8 cellular contexts compared by ENCODE assay signal in the genomic region with DNA sequence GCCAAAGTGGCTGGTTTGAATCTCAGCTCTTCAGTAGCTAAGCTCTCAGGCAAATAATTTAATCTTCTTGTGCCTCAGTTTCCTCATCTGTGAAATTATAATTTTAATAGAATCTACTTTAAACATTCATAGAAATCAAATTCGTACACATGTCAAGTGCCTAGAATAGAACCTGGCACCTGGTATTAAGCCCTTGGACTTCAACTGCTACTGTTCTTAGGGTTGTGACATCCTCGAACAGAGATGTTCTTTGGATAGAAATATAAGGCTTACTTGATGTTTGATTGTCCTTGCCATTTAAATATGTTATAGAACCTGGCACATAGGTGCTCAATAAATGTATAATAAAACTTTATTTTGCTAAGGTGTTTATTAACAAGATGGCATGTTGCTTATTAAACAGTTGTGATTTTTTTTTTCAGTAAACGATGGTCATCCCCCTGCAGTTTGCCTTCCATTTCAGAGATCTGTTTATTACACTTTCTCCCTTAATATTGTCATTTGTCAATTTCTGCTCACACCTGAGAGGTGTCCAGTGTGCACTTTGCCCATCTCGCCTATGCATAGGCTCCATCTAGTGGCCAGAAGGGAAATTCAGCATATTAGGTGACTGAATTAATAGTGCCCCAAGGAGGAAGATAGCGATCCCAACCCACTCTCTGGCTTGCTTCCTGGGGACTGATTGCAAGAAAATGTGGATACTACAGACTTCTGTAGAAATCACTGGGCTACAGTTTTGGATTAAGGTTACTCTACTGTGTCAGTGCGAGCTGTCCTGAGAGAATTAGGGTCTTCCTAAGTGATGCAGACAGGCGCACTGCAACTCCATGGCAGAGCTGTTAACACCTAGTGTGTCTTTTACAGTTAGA. TPM values are rescaled to one million over a fixed set of nuclear protein-coding genes. Genes with fewer than 3 reads are reported as not detected.
A peak's percentile ranks its signal among the peaks of the same experiment; 100 is the strongest.
DNase-seq lines count a peak whose midpoint lies in the region; ATAC-seq and FAIRE-seq lines count a peak whose summit lies in the region.

No MANE protein-coding gene starts in this region.

- DNase-seq in COLO829 (ENCODE audit: low spot score) (peak; percentile 66), NCI-H2196 (lab: John Stamatoyannopoulos, UW; ENCODE audit: unreplicated experiment) (peak; percentile 42), left ventricle myocardium superior (no peak), small intestine (peak; percentile 75)
- peak; percentile 9 for DNase-seq in activated T-helper 1 cell treated with anti-CD3 and anti-CD28 coated beads, Interleukin-12 subunit alpha, Interleukin-12 subunit beta, Interleukin-2, Interleukin-4 antibody, amounts not matched to agents 30 ng/mL and 10 ng/mL and 1 ng/mL, durations not matched to agents 14 hours and 24 hours and 36 hours (ENCODE audit: low spot score)
- DNase-seq in activated CD8-positive, alpha-beta memory T cell treated with anti-CD3 and anti-CD28 coated beads, Interleukin-2, amount 50 U/mL, for 48 hours, result no peak

- H3K27ac Mint-ChIP-seq in activated T-helper 1 cell treated with anti-CD3 and anti-CD28 coated beads, Interleukin-12 subunit alpha, Interleukin-12 subunit beta, Interleukin-2, Interleukin-4 antibody, amounts not matched to agents 30 ng/mL and 10 ng/mL and 1 ng/mL, durations not matched to agents 14 hours and 24 hours and 36 hours, result no peak overlapping the region

- H3K36me3 Mint-ChIP-seq in activated T-helper 1 cell treated with anti-CD3 and anti-CD28 coated beads, Interleukin-12 subunit alpha, Interleukin-12 subunit beta, Interleukin-2, Interleukin-4 antibody, amounts not matched to agents 30 ng/mL and 10 ng/mL and 1 ng/mL, durations not matched to agents 14 hours and 24 hours and 36 hours (ENCODE audit: low read depth), result no peaks in the 10 kb centered on the region

- H3K4me1 ChIP-seq in small intestine (ENCODE audit: control insufficient read depth in 2 of 2, insufficient read depth in 1 of 2, low read depth in 1 of 2, low read length in 1 of 2), result peaks cover 2 to 3% of the 10 kb centered on the region in 2 donors

- no peak overlapping the region for H3K27ac ChIP-seq in small intestine (ENCODE audit: low read depth in 1 of 2, low read length in 1 of 2)

- H3K9me3 Mint-ChIP-seq in activated T-helper 1 cell treated with anti-CD3 and anti-CD28 coated beads, Interleukin-12 subunit alpha, Interleukin-12 subunit beta, Interleukin-2, Interleukin-4 antibody, amounts not matched to agents 30 ng/mL and 10 ng/mL and 1 ng/mL, durations not matched to agents 14 hours and 24 hours and 36 hours, result no peaks in the 10 kb centered on the region

- peaks cover 13% of the 10 kb centered on the region for H3K27me3 Mint-ChIP-seq in activated T-helper 1 cell treated with anti-CD3 and anti-CD28 coated beads, Interleukin-12 subunit alpha, Interleukin-12 subunit beta, Interleukin-2, Interleukin-4 antibody, amounts not matched to agents 30 ng/mL and 10 ng/mL and 1 ng/mL, durations not matched to agents 14 hours and 24 hours and 36 hours (ENCODE audit: insufficient read depth)

- H3K4me1 Mint-ChIP-seq in activated T-helper 1 cell treated with anti-CD3 and anti-CD28 coated beads, Interleukin-12 subunit alpha, Interleukin-12 subunit beta, Interleukin-2, Interleukin-4 antibody, amounts not matched to agents 30 ng/mL and 10 ng/mL and 1 ng/mL, durations not matched to agents 14 hours and 24 hours and 36 hours (ENCODE audit: low read depth), result peaks cover 5% of the 10 kb centered on the region

- FAIRE-seq in small intestine (lab: Jason Lieb, UNC), result no peak

- H3K36me3 ChIP-seq in small intestine (ENCODE audit: control insufficient read depth in 2 of 2, insufficient read depth in 2 of 2, low read length in 2 of 2), result no peaks in the 10 kb centered on the region

- no peaks in the 10 kb centered on the region for H3K9me3 ChIP-seq in small intestine (ENCODE audit: control insufficient read depth, low read depth)

- peaks cover 0 to 3% of the 10 kb centered on the region in 2 donors for H3K27me3 ChIP-seq in small intestine (ENCODE audit: control insufficient read depth in 2 of 2, insufficient read depth in 2 of 2, low read length in 2 of 2)

- 30 to 42% (median 31%) methylated on average over 7 of the region's 7 CpGs for WGBS in small intestine, 3 donors

- intact Hi-C loops in activated T-helper 1 cell treated with anti-CD3 and anti-CD28 coated beads, Interleukin-12 subunit alpha, Interleukin-12 subunit beta, Interleukin-2, Interleukin-4 antibody, amounts not matched to agents 30 ng/mL and 10 ng/mL and 1 ng/mL, durations not matched to agents 14 hours and 24 hours and 36 hours (cut with micrococcal nuclease), result loop anchor here (1.0 kb wide), 1 partner anchor 140 kb away; no protein-coding TSS in a partner anchor
- intact Hi-C loops in left ventricle myocardium superior (cut with micrococcal nuclease), result no loop called here

- no peak overlapping the region for H3K4me3 ChIP-seq in small intestine (ENCODE audit: low read depth in 1 of 2, low read length in 2 of 2)

- H3K4me3 Mint-ChIP-seq in activated T-helper 1 cell treated with anti-CD3 and anti-CD28 coated beads, Interleukin-12 subunit alpha, Interleukin-12 subunit beta, Interleukin-2, Interleukin-4 antibody, amounts not matched to agents 30 ng/mL and 10 ng/mL and 1 ng/mL, durations not matched to agents 14 hours and 24 hours and 36 hours, result no peak overlapping the region

- ATAC-seq in GM18520 (IDR thresholded peaks at IDR 0.05; ENCODE audit: unreplicated experiment), result peak; percentile 78
- ATAC-seq in HG02885 (IDR thresholded peaks at IDR 0.05; ENCODE audit: poor library complexity, unreplicated experiment), result peak; percentile 92
- peak; percentile 76 for ATAC-seq in left ventricle myocardium superior

RNA-seq across cellular contexts. Expression of a gene that starts 10.7 kb away (rescaled TPM):
- total RNA-seq in activated T-helper 1 cell treated with anti-CD3 and anti-CD28 coated beads, Interleukin-12 subunit alpha, Interleukin-12 subunit beta, Interleukin-2, Interleukin-4 antibody, amounts not matched to agents 30 ng/mL and 10 ng/mL and 1 ng/mL, durations not matched to agents 14 hours and 24 hours and 36 hours, result 38.7 and 39.8 TPM in 2 replicates
- total RNA-seq in left ventricle myocardium superior, result 33.3 TPM
- polyA plus RNA-seq in small intestine, result 1 to 10 TPM in 2 of 3 donors, under 1 TPM in 1; 0.54 to 6.5 (median 1.1) TPM

Comparison
In these comparisons a context has a peak if more than half of its experiments do, and no peak if none do; other contexts are left out.
1. DNase-seq: peak in COLO829 (single experiment), NCI-H2196 (single experiment), activated T-helper 1 cell treated with anti-CD3 and anti-CD28 coated beads, Interleukin-12 subunit alpha, Interleukin-12 subunit beta, Interleukin-2, Interleukin-4 antibody, amounts not matched to agents 30 ng/mL and 10 ng/mL and 1 ng/mL, durations not matched to agents 14 hours and 24 hours and 36 hours (single experiment) and small intestine (single experiment); none in left ventricle myocardium superior (single experiment) and activated CD8-positive, alpha-beta memory T cell treated with anti-CD3 and anti-CD28 coated beads, Interleukin-2, amount 50 U/mL, for 48 hours (single experiment).
2. Peak in every context shown above with its lines, with median percentiles within 50 percentile points of each other: ATAC-seq.